Comparison of ENCODE assay signal across 11 cellular contexts in the genomic region with DNA sequence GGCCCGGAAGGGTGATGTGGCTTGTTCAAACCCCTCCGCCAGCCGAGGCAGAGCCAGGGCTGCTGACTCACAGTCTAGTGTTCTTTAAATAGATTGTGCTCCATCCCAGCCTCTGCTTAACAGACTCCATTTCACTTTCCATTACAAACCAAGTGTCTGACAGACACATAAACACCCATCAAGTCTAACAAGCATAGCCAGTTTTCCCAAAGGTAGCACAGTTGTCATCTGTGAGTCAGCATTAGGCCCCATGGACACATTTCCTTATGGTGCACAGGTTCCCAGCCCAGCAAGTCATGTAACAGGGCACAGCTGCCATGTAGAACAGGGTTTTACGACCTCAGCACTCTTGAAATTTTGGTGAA.
DNase-seq lines count a peak whose midpoint lies in the region; ATAC-seq, FAIRE-seq and TF ChIP-seq lines count a peak whose summit lies in the region.
"Had no signal": no experiment of that assay in that cellular context is flagged by ENCODE, and none has a peak within 500 bp of the region (broad histone marks: within the 10 kb centered on the region; RNA-seq: fewer than 3 reads in every experiment).

No MANE protein-coding gene starts in this region.

- H3K27ac ChIP-seq in A549 (peak overlapping the region; percentile 77 to 89), HUES6 (ENCODE audit: low read depth, low read length) (no peak overlapping the region), ascending aorta (peak overlapping the region; percentile 61 to 72)
- H3K27ac ChIP-seq: C4-2B had no signal

- no peaks in the 10 kb centered on the region for H3K27me3 ChIP-seq in HUES6 (ENCODE audit: control insufficient read depth, insufficient read depth, low read length)
- H3K27me3 ChIP-seq in ascending aorta, result no peaks in the 10 kb centered on the region

- TF ChIP-seq POLR2A in A549 (IDR thresholded peaks at IDR 0.05; ENCODE audit: low read length), result no peak

- peak overlapping the region; percentile 61 for H3K4me2 ChIP-seq in A549

- H3K4me3 ChIP-seq in A549, result no peak overlapping the region
- H3K4me3 ChIP-seq in HUES6 (ENCODE audit: low read depth, low read length), result no peak overlapping the region
- no peak overlapping the region for H3K4me3 ChIP-seq in ascending aorta

- WGBS in A549 (ENCODE audit: missing lambda C conversion rate), result 10% methylated on average over 4 of the region's 4 CpGs

- CTCF ChIA-PET in A549 (lab: Yijun Ruan, JAX), result interaction anchor here (0.8 to 2.8 kb wide), 4 partner anchors 9 to 239 kb away, joined by 3 to 12 read pairs (median 6); no protein-coding TSS in a partner anchor

- no peaks in the 10 kb centered on the region for H3K9me3 ChIP-seq in A549
- H3K9me3 ChIP-seq in HUES6 (ENCODE audit: control insufficient read depth, insufficient read depth, low read depth, low read length), result no peaks in the 10 kb centered on the region
- no peaks in the 10 kb centered on the region for H3K9me3 ChIP-seq in ascending aorta

- no peak for TF ChIP-seq EP300 in A549 (IDR thresholded peaks at IDR 0.05)

- POLR2A ChIA-PET in A549 (lab: Yijun Ruan, JAX), result interaction anchor here (2.3 kb wide), 1 partner anchor 109 kb away, joined by 43 read pairs; no protein-coding TSS in a partner anchor

- H3K36me3 ChIP-seq in HUES6 (ENCODE audit: control insufficient read depth, insufficient read depth, low read length) (no peaks in the 10 kb centered on the region), ascending aorta (no peaks in the 10 kb centered on the region)

- ATAC-seq in A549, result peak; percentile 89 to 92
- ATAC-seq in GM18502 (IDR thresholded peaks at IDR 0.05; ENCODE audit: poor library complexity, unreplicated experiment), result no peak
- ATAC-seq in GM18858 (IDR thresholded peaks at IDR 0.05; ENCODE audit: unreplicated experiment), result no peak

- H3K9ac ChIP-seq in HUES6 (ENCODE audit: low read length), result peak overlapping the region; percentile 13

- TF ChIP-seq RAD21 in A549 (conservative IDR thresholded peaks at IDR 0.05 in 1 of 2, IDR thresholded peaks at IDR 0.05 in 1 of 2), result no peak

- FAIRE-seq in A549 (lab: Jason Lieb, UNC), result peak; percentile 70

- H3K4me1 ChIP-seq in A549, result peaks cover 21% of the 10 kb centered on the region
- no peaks in the 10 kb centered on the region; the same call in 1 of the 2 replicates for H3K4me1 ChIP-seq in HUES6 (ENCODE audit: control insufficient read depth, insufficient read depth, low read length)
- peaks cover 0 to 8% of the 10 kb centered on the region in 2 donors for H3K4me1 ChIP-seq in ascending aorta

- intact Hi-C loops in ascending aorta (cut with DNase I), result loop anchor here (2.0 to 5.0 kb wide), 2 partner anchors 85 to 111 kb away; a partner anchor contains a TSS

- peak; percentile 42 to 83 for DNase-seq in A549 (ENCODE audit: low read depth in 1 of 2, low spot score in 1 of 2)
- peak in 1 of 2 donors; percentile 81 for DNase-seq in ascending aorta (ENCODE audit: low spot score in 2 of 2)
- DNase-seq in kidney glomerular epithelial cell (lab: John Stamatoyannopoulos, UW), result peak; percentile 35
- no peak for DNase-seq in GF-D8 (lab: John Stamatoyannopoulos, UW)
- no peak for DNase-seq in activated CD4-positive, alpha-beta T cell treated with anti-CD3 and anti-CD28 coated beads for 4 hours
- DNase-seq: central memory CD4-positive, alpha-beta T cell; retina had no signal

- TF ChIP-seq CTCF in A549 (IDR thresholded peaks at IDR 0.05), result no peak
- TF ChIP-seq CTCF in ascending aorta (IDR thresholded peaks at IDR 0.05), result no peak

TF ChIP-seq in A549, 52 proteins besides CTCF, POLR2A, EP300 and RAD21:
- TF ChIP-seq MAFK (IDR thresholded peaks at IDR 0.05; ENCODE audit: partially characterized antibody) (peak; percentile 69), ZSCAN20 (CRISPR knock-in tag; IDR thresholded peaks at IDR 0.05) (no peak), HDAC2 (IDR thresholded peaks at IDR 0.05) (no peak), NFE2L2 (conservative IDR thresholded peaks at IDR 0.05; ENCODE audit: low read length) (no peak), NR3C1 (IDR thresholded peaks at IDR 0.05) (no peak), HEYL (CRISPR knock-in tag; IDR thresholded peaks at IDR 0.05) (no peak), FOSL2 (IDR thresholded peaks at IDR 0.05) (no peak), FOSL2 (CRISPR knock-in tag; IDR thresholded peaks at IDR 0.05) (peak; percentile 75), NPAS2 (CRISPR knock-in tag; IDR thresholded peaks at IDR 0.05; ENCODE audit: borderline replicate concordance) (no peak), JUNB (IDR thresholded peaks at IDR 0.05) (peak; percentile 56; the same call in 1 of the 2 replicates), POLR2AphosphoS2 (conservative IDR thresholded peaks at IDR 0.05; ENCODE audit: low read length) (no peak), KDM5A (IDR thresholded peaks at IDR 0.05) (no peak), RFX5 (IDR thresholded peaks at IDR 0.05) (no peak), TP53 (CRISPR knock-in tag; IDR thresholded peaks at IDR 0.05) (no peak), HOXB5 (CRISPR knock-in tag; IDR thresholded peaks at IDR 0.05) (no peak)
- TF ChIP-seq, protein P1, sequence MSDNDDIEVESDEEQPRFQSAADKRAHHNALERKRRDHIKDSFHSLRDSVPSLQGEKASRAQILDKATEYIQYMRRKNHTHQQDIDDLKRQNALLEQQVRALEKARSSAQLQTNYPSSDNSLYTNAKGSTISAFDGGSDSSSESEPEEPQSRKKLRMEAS (IDR thresholded peaks at IDR 0.05), result peak; percentile 22

Comparison
In these comparisons a context has a peak if more than half of its experiments do, and no peak if none do; other contexts are left out.
1. ATAC-seq: peak in A549 (2 of 2); none in GM18502 (single experiment) and GM18858 (single experiment).
2. DNase-seq: peak in A549 (2 of 2) and kidney glomerular epithelial cell (single experiment); none in GF-D8 (single experiment) and activated CD4-positive, alpha-beta T cell treated with anti-CD3 and anti-CD28 coated beads for 4 hours (0 of 2).